In genomic region chr13:32031815-32032345, GRCh38 we compare ENCODE assay signal across 8 cellular contexts. TPM values are rescaled to one million over a fixed set of nuclear protein-coding genes. Genes with fewer than 3 reads are reported as not detected.
DNase-seq lines count a peak whose midpoint lies in the region; ATAC-seq, FAIRE-seq and TF ChIP-seq lines count a peak whose summit lies in the region.

No MANE protein-coding gene starts in this region.

- RAD21 ChIA-PET in GM12878 (lab: Charles Lee; ENCODE audit: unreplicated experiment): interaction anchor here (1.4 kb wide), 1 partner anchor 122 kb away, joined by 4 read pairs; no protein-coding TSS in a partner anchor

- no peak for ATAC-seq in left cardiac atrium
- ATAC-seq in GM12878: no peak
- no peak for ATAC-seq in memory B cell (ENCODE audit: low read depth)
- no peak for ATAC-seq in aorta (ENCODE audit: low FRiP score)
- ATAC-seq in GM18502 (IDR thresholded peaks at IDR 0.05; ENCODE audit: poor library complexity, unreplicated experiment): no peak
- ATAC-seq in GM21423 (IDR thresholded peaks at IDR 0.05; ENCODE audit: unreplicated experiment): no peak

- DNase-seq in right atrium auricular region (ENCODE audit: low spot score) (no peak), left cardiac atrium (no peak), GM12878 (ENCODE audit: low read depth, low spot score) (no peak), memory B cell (ENCODE audit: low spot score in 2 of 2) (no peak), aorta (no peak), NCI-H1436 (lab: John Stamatoyannopoulos, UW) (no peak)

- H3K9me3 ChIP-seq in right atrium auricular region (no peaks in the 10 kb centered on the region), GM12878 (replicated peaks; ENCODE audit: control insufficient read depth, insufficient read depth, low read length) (no peaks in the 10 kb centered on the region), aorta (ENCODE audit: control insufficient read depth, low read length) (no peaks in the 10 kb centered on the region)

- TF ChIP-seq EP300 in GM12878 (IDR thresholded peaks at IDR 0.05; ENCODE audit: borderline replicate concordance in 1 of 2, control insufficient read depth in 1 of 2, low read depth in 2 of 2, low read length in 2 of 2): no peak

- peak overlapping the region; percentile 52 to 80 for H3K4me3 ChIP-seq in right atrium auricular region
- peak overlapping the region; percentile 72 for H3K4me3 ChIP-seq in GM12878
- H3K4me3 ChIP-seq in aorta (ENCODE audit: low read length in 2 of 2): peak overlapping the region; percentile 69 to 86

- WGBS in GM12878 (ENCODE audit: insufficient coverage, insufficient replicate concordance, low lambda C conversion rate, missing lambda C conversion rate): 39% methylated on average over 3 of the region's 3 CpGs
- 5 to 8% methylated on average over 3 of the region's 3 CpGs for WGBS in aorta, 2 donors

- SMC1A ChIA-PET in GM12878 (lab: Charles Lee; ENCODE audit: uncharacterized antibody, unreplicated experiment): interaction anchor here (1.4 to 1.8 kb wide), 3 partner anchors 9 to 122 kb away, joined by 3 to 11 read pairs (median 3); no protein-coding TSS in a partner anchor

- no peaks in the 10 kb centered on the region for H3K79me2 ChIP-seq in GM12878 (ENCODE audit: control insufficient read depth, insufficient read depth, low read length)

- H3K9me3 Mint-ChIP-seq in memory B cell: no peaks in the 10 kb centered on the region

- no peak for FAIRE-seq in GM12878 (lab: Jason Lieb, UNC)

- CTCF ChIA-PET in GM12878 (lab: Yijun Ruan, JAX): no interaction called here

- peaks cover 1% of the 10 kb centered on the region for H3K27me3 Mint-ChIP-seq in memory B cell

- POLR2A ChIA-PET in GM12878 (lab: Charles Lee): interaction anchor here (0.6 to 1.1 kb wide), 4 partner anchors 31 to 328 kb away, joined by 3 to 6 read pairs (median 4); partner anchors contain the start of genes BRCA2 and ZAR1L

- H4K20me1 ChIP-seq in GM12878 (ENCODE audit: control insufficient read depth, insufficient read depth): no peaks in the 10 kb centered on the region

- no peak overlapping the region; the same call in 1 of the 2 replicates for H2AFZ ChIP-seq in GM12878 (ENCODE audit: control insufficient read depth, low read depth, low read length)

- no TSS peak for BruUV-seq in GM12878 (replicated peaks; lab: Mats Ljungman, UMichigan)

- peak overlapping the region; percentile 88 for H3K4me3 Mint-ChIP-seq in memory B cell

- no peaks in the 10 kb centered on the region for H3K27me3 ChIP-seq in right atrium auricular region
- H3K27me3 ChIP-seq in GM12878 (replicated peaks in 1 of 2; ENCODE audit: control insufficient read depth in 2 of 2, insufficient read depth in 2 of 2, low read length in 1 of 2): no peaks in the 10 kb centered on the region
- H3K27me3 ChIP-seq in aorta (ENCODE audit: control insufficient read depth in 1 of 2, insufficient read depth in 2 of 2, low read length in 1 of 2): no peaks in the 10 kb centered on the region

- peak overlapping the region; percentile 28; the same call in 1 of the 2 replicates for H3K4me2 ChIP-seq in GM12878 (ENCODE audit: control insufficient read depth, insufficient read depth)

- no peak overlapping the region for H3K9ac ChIP-seq in GM12878 (ENCODE audit: control insufficient read depth, insufficient read depth, low read length)

- no peak for TF ChIP-seq RAD21 in GM12878 (IDR thresholded peaks at IDR 0.05; ENCODE audit: insufficient read depth, low read depth, low read length)

- H3K27ac Mint-ChIP-seq in memory B cell: peak overlapping the region; percentile 49

- TF ChIP-seq CTCF in right atrium auricular region (IDR thresholded peaks at IDR 0.05) (no peak), GM12878 (IDR thresholded peaks at IDR 0.05 in 2 of 3, conservative IDR thresholded peaks at IDR 0.05 in 1 of 3; ENCODE audit: control insufficient read depth in 2 of 3, extremely low read depth in 1 of 3, insufficient read depth in 1 of 3, low read depth in 3 of 3, low read length in 3 of 3) (no peak)

- H3K36me3 ChIP-seq in right atrium auricular region (no peaks in the 10 kb centered on the region), GM12878 (ENCODE audit: control insufficient read depth in 2 of 2, insufficient read depth in 2 of 2, low read length in 1 of 2) (no peaks in the 10 kb centered on the region), aorta (ENCODE audit: control insufficient read depth in 1 of 2, insufficient read depth in 2 of 2, low read length in 1 of 2) (no peaks in the 10 kb centered on the region)

- H3K36me3 Mint-ChIP-seq in memory B cell: no peaks in the 10 kb centered on the region

- TF ChIP-seq POLR2A in GM12878 (IDR thresholded peaks at IDR 0.05; ENCODE audit: low read depth, low read length): no peak

- in situ Hi-C loops in GM12878 (cut with MboI): loop anchor here (5.0 kb wide), 1 partner anchor 280 kb away; no protein-coding TSS in a partner anchor

- H3K4me1 Mint-ChIP-seq in memory B cell: peaks cover 8% of the 10 kb centered on the region

- intact Hi-C loops in left cardiac atrium (cut with DNase I): loop anchor here in 1 of 2 donors (10.0 kb wide), 1 partner anchor 133 kb away; no protein-coding TSS in a partner anchor
- intact Hi-C loops in GM12878 (cut with micrococcal nuclease; ENCODE audit: unreplicated experiment): no loop called here
- intact Hi-C loops in aorta (cut with DNase I): loop anchor here in 1 of 2 donors (5.0 kb wide), 1 partner anchor 85 kb away; no protein-coding TSS in a partner anchor

- H3K27ac ChIP-seq in right atrium auricular region (peak overlapping the region; percentile 83 to 91), GM12878 (ENCODE audit: control insufficient read depth, insufficient read depth) (no peak overlapping the region), aorta (ENCODE audit: low read depth in 1 of 2, low read length in 2 of 2) (peak overlapping the region in 1 of 2 donors; percentile 46)

- H3K4me1 ChIP-seq in right atrium auricular region (peaks cover 0 to 22% of the 10 kb centered on the region in 2 donors), GM12878 (ENCODE audit: control insufficient read depth, insufficient read depth, low read length) (no peaks in the 10 kb centered on the region), aorta (ENCODE audit: control insufficient read depth in 1 of 2, insufficient read depth in 2 of 2, low read length in 2 of 2) (peaks cover 3% of the 10 kb centered on the region in 2 donors)

TF ChIP-seq in GM12878, 131 proteins besides CTCF, POLR2A, EP300 and RAD21 (continues in another document):
- no peak for TF ChIP-seq NR2C2 (IDR thresholded peaks at IDR 0.05; ENCODE audit: borderline replicate concordance, control insufficient read depth, insufficient read length, low read depth)
- no peak for TF ChIP-seq BRCA1 (IDR thresholded peaks at IDR 0.05; ENCODE audit: low read depth, low read length)
- TF ChIP-seq ZNF687 (IDR thresholded peaks at IDR 0.05): no peak

RNA-seq across cellular contexts. Expression of gene FRY, which starts 0.3 kb away (rescaled TPM):
- 100 to 1,000 TPM in 1 of 2 donors, 10 to 100 TPM in 1; 94.8 to 183 TPM for total RNA-seq in right atrium auricular region
- total RNA-seq in left cardiac atrium: 10 to 100 TPM; 91.1 to 93.5 TPM
- total RNA-seq in GM12878 (2013; cell fraction: nucleolus; rRNA removed): 11.0 and 11.5 TPM in 2 replicates
- total RNA-seq in GM12878 (2014; rRNA removed): 0.28 and 1.1 TPM in 2 replicates
- 0.46 and 0.63 TPM in 2 replicates for total RNA-seq in GM12878 (2014; rRNA removed; fragmentation: Illumina TruSeq; extraction: Trizol)
- 0.93 and 1.0 TPM in 2 replicates for total RNA-seq in GM12878 (2021)
- 0.49 TPM for polyA plus RNA-seq in GM12878 (2011; ENCODE audit: low read depth)
- polyA plus RNA-seq in GM12878 (2011; rRNA removed): 1.0 and 1.1 TPM in 2 replicates
- polyA plus RNA-seq in GM12878 (2011; cell fraction: cytosol; rRNA removed): 1.2 and 1.4 TPM in 2 replicates
- polyA plus RNA-seq in GM12878 (2011; cell fraction: nucleus; rRNA removed): 3.2 and 4.2 TPM in 2 replicates
- 0.37 and 0.74 TPM in 2 replicates for polyA plus RNA-seq in GM12878 (2012)
- polyA plus RNA-seq in GM12878 (2014; fragmentation: Illumina TruSeq; extraction: Trizol): 0.28 and 1.1 TPM in 2 replicates
- under 1 TPM; 0.18 to 0.31 TPM for polyA plus RNA-seq in GM12878 (2014; fragmentation: Nextera tagmentation; extraction: Ambion mirVana)
- 0.20 and 1.4 TPM in 2 replicates for polyA plus RNA-seq in GM12878 (2014; rRNA removed)
- polyA plus RNA-seq in GM12878 (2016; fragmentation: Nextera tagmentation; extraction: Ambion mirVana): under 1 TPM; 0.23 to 0.27 TPM
- 4.1 and 6.7 TPM in 2 replicates for polyA minus RNA-seq in GM12878 (2011; rRNA and poly(A)+ RNA removed)
- polyA minus RNA-seq in GM12878 (2011; cell fraction: cytosol; rRNA and poly(A)+ RNA removed): 1.7 and 3.5 TPM in 2 replicates
- 6.0 and 8.2 TPM in 2 replicates for polyA minus RNA-seq in GM12878 (2011; cell fraction: nucleus; rRNA and poly(A)+ RNA removed)
- total RNA-seq in aorta: 100 to 1,000 TPM; 141 to 328 TPM
- polyA plus RNA-seq in aorta: 10 to 100 TPM; 24.8 to 49.3 TPM

Comparison
In these comparisons a context has a peak if more than half of its experiments do, and no peak if none do; other contexts are left out.
1. RNA of gene FRY, which starts 0.3 kb away (total RNA-seq): 141 to 328 TPM in aorta, 94.8 to 183 TPM in right atrium auricular region and 91.1 to 93.5 TPM in left cardiac atrium; 0.28 to 11.5 TPM in GM12878; every median in the first group is over 4 times any median in the second.
2. Peak in every context shown above with its lines, with median percentiles within 50 percentile points of each other: H3K4me3 ChIP-seq.